In genomic region chrY:7334449-7334848, GRCh38 we compare ENCODE assay signal across 18 cellular contexts.
DNase-seq lines count a peak whose midpoint lies in the region; ATAC-seq and TF ChIP-seq lines count a peak whose summit lies in the region.
"Had no signal": no experiment of that assay in that cellular context is flagged by ENCODE, and none has a peak within 500 bp of the region (broad histone marks: within the 10 kb centered on the region; RNA-seq: fewer than 3 reads in every experiment).

No MANE protein-coding gene starts in this region.

- POLR2A ChIA-PET in activated CD4-positive, alpha-beta T cell treated with anti-CD3 and anti-CD28 coated beads for 36 hours (lab: Charles Lee) = no interaction called here
- POLR2A ChIA-PET in CD4-positive, alpha-beta T cell (lab: Charles Lee) = no interaction called here
- POLR2A ChIA-PET in activated CD8-positive, alpha-beta T cell treated with anti-CD3 and anti-CD28 coated beads, Interleukin-2, amount 10 ng/mL, durations not matched to agents 7 days and 5 days (lab: Charles Lee) = interaction anchor here (0.6 kb wide), 1 partner anchor 44 kb away, joined by 4 read pairs; no protein-coding TSS in a partner anchor
- POLR2A ChIA-PET in T-cell (lab: Charles Lee) = interaction anchor here in 1 of 2 donors (0.6 kb wide), 1 partner anchor 491 kb away, joined by 4 read pairs; no protein-coding TSS in a partner anchor

- ATAC-seq in activated CD4-positive, alpha-beta T cell treated with anti-CD3 and anti-CD28 coated beads for 36 hours = no peak
- no peak for ATAC-seq in CD4-positive, alpha-beta T cell (ENCODE audit: poor library complexity)
- peak; percentile 54 for ATAC-seq in activated CD8-positive, alpha-beta T cell treated with anti-CD3 and anti-CD28 coated beads, Interleukin-2, amount 10 ng/mL, durations not matched to agents 7 days and 5 days
- peak; percentile 35 for ATAC-seq in effector memory CD8-positive, alpha-beta T cell (replicated peaks)
- no peak for ATAC-seq in T-cell (replicated peaks in 1 of 4)
- ATAC-seq: GM12878 had no signal

- peak overlapping the region; percentile 77 for H3K27ac Mint-ChIP-seq in activated CD4-positive, alpha-beta T cell treated with anti-CD3 and anti-CD28 coated beads for 36 hours
- H3K27ac Mint-ChIP-seq in CD4-positive, alpha-beta T cell = peak overlapping the region; percentile 76
- peak overlapping the region; percentile 70 for H3K27ac Mint-ChIP-seq in activated CD8-positive, alpha-beta T cell treated with anti-CD3 and anti-CD28 coated beads, Interleukin-2, amount 10 ng/mL, durations not matched to agents 7 days and 5 days
- H3K27ac Mint-ChIP-seq in effector memory CD8-positive, alpha-beta T cell = peak overlapping the region; percentile 51 to 96
- peak overlapping the region in 1 of 2 donors; percentile 78 for H3K27ac Mint-ChIP-seq in T-cell
- H3K27ac Mint-ChIP-seq: H9 had no signal

- intact Hi-C loops in activated CD4-positive, alpha-beta T cell treated with anti-CD3 and anti-CD28 coated beads for 36 hours (cut with DNase I, micrococcal nuclease) = loop anchor here in 1 of 2 experiments (10.0 kb wide), 1 partner anchor 670 kb away; no protein-coding TSS in a partner anchor
- intact Hi-C loops in CD4-positive, alpha-beta T cell (cut with DNase I, micrococcal nuclease) = no loop called here

- H3K27me3 ChIP-seq in CD4-positive, alpha-beta T cell (ENCODE audit: control insufficient read depth, insufficient read depth, low read length) = no peaks in the 10 kb centered on the region
- H3K27me3 ChIP-seq: BLaER1 treated with 17β-estradiol and CSF1 and Interleukin-3, amounts not matched to agents 10 nM and 100 nM; MG63 had no signal

- H3K9me3 Mint-ChIP-seq in activated CD4-positive, alpha-beta T cell treated with anti-CD3 and anti-CD28 coated beads for 36 hours (ENCODE audit: low read depth) = no peaks in the 10 kb centered on the region
- no peaks in the 10 kb centered on the region for H3K9me3 Mint-ChIP-seq in CD4-positive, alpha-beta T cell
- H3K9me3 Mint-ChIP-seq in activated CD8-positive, alpha-beta T cell treated with anti-CD3 and anti-CD28 coated beads, Interleukin-2, amount 10 ng/mL, durations not matched to agents 7 days and 5 days (ENCODE audit: insufficient read depth) = no peaks in the 10 kb centered on the region
- H3K9me3 Mint-ChIP-seq in effector memory CD8-positive, alpha-beta T cell = no peaks in the 10 kb centered on the region
- no peaks in the 10 kb centered on the region for H3K9me3 Mint-ChIP-seq in T-cell
- H3K9me3 Mint-ChIP-seq: H9 had no signal

- H3K4me3 Mint-ChIP-seq in activated CD4-positive, alpha-beta T cell treated with anti-CD3 and anti-CD28 coated beads for 36 hours = peak overlapping the region; percentile 32
- no peak overlapping the region for H3K4me3 Mint-ChIP-seq in CD4-positive, alpha-beta T cell
- H3K4me3 Mint-ChIP-seq in activated CD8-positive, alpha-beta T cell treated with anti-CD3 and anti-CD28 coated beads, Interleukin-2, amount 10 ng/mL, durations not matched to agents 7 days and 5 days = peak overlapping the region; percentile 51
- H3K4me3 Mint-ChIP-seq in effector memory CD8-positive, alpha-beta T cell = peak overlapping the region; percentile 31 to 76
- H3K4me3 Mint-ChIP-seq in T-cell = peak overlapping the region in 1 of 3 donors; percentile 31
- H3K4me3 Mint-ChIP-seq: H9 had no signal

- no peaks in the 10 kb centered on the region for H3K9me3 ChIP-seq in CD4-positive, alpha-beta T cell (ENCODE audit: control insufficient read depth, low read length)
- H3K9me3 ChIP-seq: BLaER1 treated with 17β-estradiol and CSF1 and Interleukin-3, amounts not matched to agents 10 nM and 100 nM; Caco-2; MG63 had no signal

- no peak for TF ChIP-seq CTCF in CD4-positive, alpha-beta T cell (IDR thresholded peaks at IDR 0.05)

- no peaks in the 10 kb centered on the region for H3K27me3 Mint-ChIP-seq in activated CD4-positive, alpha-beta T cell treated with anti-CD3 and anti-CD28 coated beads for 36 hours
- H3K27me3 Mint-ChIP-seq in CD4-positive, alpha-beta T cell = no peaks in the 10 kb centered on the region
- no peaks in the 10 kb centered on the region for H3K27me3 Mint-ChIP-seq in activated CD8-positive, alpha-beta T cell treated with anti-CD3 and anti-CD28 coated beads, Interleukin-2, amount 10 ng/mL, durations not matched to agents 7 days and 5 days (ENCODE audit: low read depth)
- no peaks in the 10 kb centered on the region for H3K27me3 Mint-ChIP-seq in effector memory CD8-positive, alpha-beta T cell
- H3K27me3 Mint-ChIP-seq in T-cell = no peaks in the 10 kb centered on the region

- H3K36me3 Mint-ChIP-seq in activated CD4-positive, alpha-beta T cell treated with anti-CD3 and anti-CD28 coated beads for 36 hours (ENCODE audit: low read depth) = peaks cover 73% of the 10 kb centered on the region
- H3K36me3 Mint-ChIP-seq in CD4-positive, alpha-beta T cell (ENCODE audit: low read depth) = peaks cover 78% of the 10 kb centered on the region
- H3K36me3 Mint-ChIP-seq in activated CD8-positive, alpha-beta T cell treated with anti-CD3 and anti-CD28 coated beads, Interleukin-2, amount 10 ng/mL, durations not matched to agents 7 days and 5 days (ENCODE audit: low read depth) = peaks cover 65% of the 10 kb centered on the region
- H3K36me3 Mint-ChIP-seq in effector memory CD8-positive, alpha-beta T cell (ENCODE audit: insufficient read depth) = peaks cover 57% of the 10 kb centered on the region
- H3K36me3 Mint-ChIP-seq in T-cell = peaks cover 41% of the 10 kb centered on the region

- peaks cover 68% of the 10 kb centered on the region for H3K4me1 Mint-ChIP-seq in activated CD4-positive, alpha-beta T cell treated with anti-CD3 and anti-CD28 coated beads for 36 hours
- H3K4me1 Mint-ChIP-seq in CD4-positive, alpha-beta T cell (ENCODE audit: low read depth) = peaks cover 59% of the 10 kb centered on the region
- peaks cover 70% of the 10 kb centered on the region for H3K4me1 Mint-ChIP-seq in activated CD8-positive, alpha-beta T cell treated with anti-CD3 and anti-CD28 coated beads, Interleukin-2, amount 10 ng/mL, durations not matched to agents 7 days and 5 days (ENCODE audit: low read depth)
- peaks cover 18 to 66% of the 10 kb centered on the region in 2 donors for H3K4me1 Mint-ChIP-seq in effector memory CD8-positive, alpha-beta T cell (ENCODE audit: low read depth in 2 of 2)
- H3K4me1 Mint-ChIP-seq in T-cell = peaks cover 0 to 70% (median 0%) of the 10 kb centered on the region in 3 donors
- H3K4me1 Mint-ChIP-seq: H9 had no signal

- CTCF ChIA-PET in activated CD4-positive, alpha-beta T cell treated with anti-CD3 and anti-CD28 coated beads for 36 hours (lab: Charles Lee) = interaction anchor here (0.6 to 1.0 kb wide), 2 partner anchors 9 to 908 kb away, joined by 3 to 4 read pairs; no protein-coding TSS in a partner anchor
- CTCF ChIA-PET in CD4-positive, alpha-beta T cell (lab: Charles Lee) = no interaction called here
- CTCF ChIA-PET in activated CD8-positive, alpha-beta T cell treated with anti-CD3 and anti-CD28 coated beads, Interleukin-2, amount 10 ng/mL, durations not matched to agents 7 days and 5 days (lab: Charles Lee) = no interaction called here
- CTCF ChIA-PET in T-cell (lab: Charles Lee) = no interaction called here

- DNase-seq in activated CD4-positive, alpha-beta T cell treated with anti-CD3 and anti-CD28 coated beads for 36 hours = no peak
- DNase-seq in activated CD4-positive, alpha-beta T cell treated with anti-CD3 and anti-CD28 coated beads, Interleukin-2, amount 50 U/mL, for 48 hours = no peak
- DNase-seq in CD4-positive, alpha-beta T cell = no peak
- peak; percentile 27 for DNase-seq in activated CD8-positive, alpha-beta T cell treated with anti-CD3 and anti-CD28 coated beads, Interleukin-2, amount 10 ng/mL, durations not matched to agents 7 days and 5 days
- DNase-seq in effector memory CD8-positive, alpha-beta T cell = no peak
- DNase-seq in HUDEP-2 (lab: John Stamatoyannopoulos, UW; ENCODE audit: unreplicated experiment in 76 of 76) = no peak
- no peak for DNase-seq in T-cell
- DNase-seq in 8988T = no peak
- DNase-seq: Caco-2, H9, MG63, NCI-H1092 treated with DMSO at 0.1 percent for 48 hours, NCI-H1694, NCI-H2107, NCI-H345, NCI-H526 treated with DMSO at 0.1 percent for 48 hours had no signal

- no peak overlapping the region for H3K27ac ChIP-seq in CD4-positive, alpha-beta T cell (ENCODE audit: low read depth, low read length)
- H3K27ac ChIP-seq: BLaER1 treated with 17β-estradiol and CSF1 and Interleukin-3, amounts not matched to agents 10 nM and 100 nM had no signal

Comparison
In these comparisons a context has a peak if more than half of its experiments do, and no peak if none do; other contexts are left out.
1. ATAC-seq: peak in activated CD8-positive, alpha-beta T cell treated with anti-CD3 and anti-CD28 coated beads, Interleukin-2, amount 10 ng/mL, durations not matched to agents 7 days and 5 days (single experiment) and effector memory CD8-positive, alpha-beta T cell (single experiment); none in activated CD4-positive, alpha-beta T cell treated with anti-CD3 and anti-CD28 coated beads for 36 hours (single experiment), CD4-positive, alpha-beta T cell (single experiment) and T-cell (0 of 4).